ENCODE assay signal across 17 cellular contexts in genomic region chr9:15180124-15180523, GRCh38.
"Had no signal": no experiment of that assay in that cellular context is flagged by ENCODE, and none has a peak within 500 bp of the region (broad histone marks: within the 10 kb centered on the region; RNA-seq: fewer than 3 reads in every experiment).

No MANE protein-coding gene starts in this region.

- H3K4me3 ChIP-seq: cardiac muscle cell, heart left ventricle, lung, suprapubic skin had no signal

- H3K4me3 Mint-ChIP-seq: activated CD4-positive, alpha-beta T cell treated with anti-CD3 and anti-CD28 coated beads, Interleukin-2, amount 10 ng/mL, durations not matched to agents 24 days and 14 days; activated naive CD4-positive, alpha-beta T cell treated with anti-CD3 and anti-CD28 coated beads for 36 hours; activated T-helper 17 cell treated with anti-CD3 and anti-CD28 coated beads, Interleukin-2, amount 50 U/mL, for 72 hours; mesothelial cell of epicardium; nephron progenitor cell; type B pancreatic cell; WTC11 had no signal

- H3K27ac ChIP-seq: cardiac muscle cell, epithelial cell of prostate, heart left ventricle, suprapubic skin had no signal

- H3K4me1 Mint-ChIP-seq: activated T-helper 17 cell treated with anti-CD3 and anti-CD28 coated beads, Interleukin-2, amount 50 U/mL, for 72 hours; nephron progenitor cell had no signal

- H3K9me3 Mint-ChIP-seq: activated naive CD4-positive, alpha-beta T cell treated with anti-CD3 and anti-CD28 coated beads for 36 hours; activated T-helper 17 cell treated with anti-CD3 and anti-CD28 coated beads, Interleukin-2, amount 50 U/mL, for 72 hours; type B pancreatic cell had no signal

- DNase-seq: activated CD4-positive, alpha-beta T cell treated with anti-CD3 and anti-CD28 coated beads, Interleukin-2, amount 10 ng/mL, durations not matched to agents 24 days and 14 days; activated naive CD4-positive, alpha-beta T cell treated with anti-CD3 and anti-CD28 coated beads for 36 hours; foreskin melanocyte; heart left ventricle; left cardiac atrium; nephron progenitor cell; occipital lobe; stimulated activated CD4-positive, alpha-beta T cell treated with anti-CD3 and anti-CD28 coated beads, Interleukin-2, amount 100 ng/mL, for 48 hours; stimulated activated naive CD4-positive, alpha-beta T cell had no signal

- H3K27ac Mint-ChIP-seq: activated CD4-positive, alpha-beta T cell treated with anti-CD3 and anti-CD28 coated beads, Interleukin-2, amount 10 ng/mL, durations not matched to agents 24 days and 14 days; activated naive CD4-positive, alpha-beta T cell treated with anti-CD3 and anti-CD28 coated beads for 36 hours; activated T-helper 17 cell treated with anti-CD3 and anti-CD28 coated beads, Interleukin-2, amount 50 U/mL, for 72 hours; mesothelial cell of epicardium; nephron progenitor cell; type B pancreatic cell; WTC11 had no signal

- H3K36me3 ChIP-seq: cardiac muscle cell had no signal

- H3K27me3 Mint-ChIP-seq: activated CD4-positive, alpha-beta T cell treated with anti-CD3 and anti-CD28 coated beads, Interleukin-2, amount 10 ng/mL, durations not matched to agents 24 days and 14 days; activated T-helper 17 cell treated with anti-CD3 and anti-CD28 coated beads, Interleukin-2, amount 50 U/mL, for 72 hours; type B pancreatic cell had no signal

- H3K27me3 ChIP-seq: cardiac muscle cell, heart left ventricle, suprapubic skin had no signal

- H3K9me3 ChIP-seq: heart left ventricle, suprapubic skin had no signal

- H3K4me1 ChIP-seq: heart left ventricle, suprapubic skin had no signal

- ATAC-seq: activated T-helper 17 cell treated with anti-CD3 and anti-CD28 coated beads, Interleukin-2, amount 50 U/mL, for 72 hours; heart left ventricle; left cardiac atrium; WTC11 had no signal
